ENCODE assay signal across 22 cellular contexts in genomic region chr10:100859204-100859763, GRCh38.
"Had no signal": no experiment of that assay in that cellular context is flagged by ENCODE, and none has a peak within 500 bp of the region (broad histone marks: within the 10 kb centered on the region; RNA-seq: fewer than 3 reads in every experiment).

No MANE protein-coding gene starts in this region.

- H3K4me3 ChIP-seq: adrenal gland, body of pancreas, cardiac muscle cell, heart left ventricle, mucosa of descending colon, skin epidermis, thoracic aorta, upper lobe of left lung had no signal

- H3K4me1 ChIP-seq: adrenal gland, body of pancreas, heart left ventricle, upper lobe of left lung had no signal

- ATAC-seq: body of pancreas; heart left ventricle; left ventricle myocardium superior; mucosa of descending colon; natural killer cell treated with Interleukin-12 subunit alpha and Interleukin-12 subunit beta and Interleukin-15 and Interleukin-18, amount 100 ng/mL, for 72 hours; sciatic nerve had no signal

- H3K9me3 ChIP-seq: adrenal gland, body of pancreas, mucosa of descending colon, neutrophil, thoracic aorta had no signal

- DNase-seq: activated CD4-positive, alpha-beta T cell treated with anti-CD3 and anti-CD28 coated beads for 4 hours; activated CD4-positive, alpha-beta T cell treated with anti-CD3 and anti-CD28 coated beads, Interleukin-2, amount 50 U/mL, for 4 hours; activated effector memory CD4-positive, alpha-beta T cell treated with Interleukin-2 at 50 U/mL for 16 hours; activated naive CD4-positive, alpha-beta T cell treated with Interleukin-2 at 50 U/mL for 16 hours; adrenal gland; aorta; body of pancreas; cortex of kidney; heart left ventricle; islet precursor cell; left ventricle myocardium superior; mucosa of descending colon; stimulated activated CD4-positive, alpha-beta T cell treated with anti-CD3 and anti-CD28 coated beads, Interleukin-12 subunit alpha, Interleukin-12 subunit beta, amount 100 ng/mL, for 4 hours; stimulated activated CD4-positive, alpha-beta T cell treated with anti-CD3 and anti-CD28 coated beads, Interleukin-4, amount 100 ng/mL, for 1 hour; upper lobe of left lung had no signal

- H3K36me3 ChIP-seq: adrenal gland, cardiac muscle cell, heart left ventricle, neutrophil, thoracic aorta, upper lobe of left lung had no signal

- H3K27ac ChIP-seq: adrenal gland, body of pancreas, cardiac muscle cell, heart left ventricle, neutrophil, skin epidermis, thoracic aorta, upper lobe of left lung, VCaP had no signal
